26 cellular contexts compared by ENCODE assay signal in genomic region chr15:29053661-29054131, GRCh38.
"Had no signal": no experiment of that assay in that cellular context is flagged by ENCODE, and none has a peak within 500 bp of the region (broad histone marks: within the 10 kb centered on the region; RNA-seq: fewer than 3 reads in every experiment).

No MANE protein-coding gene starts in this region.

- DNase-seq: cortex of kidney; effector memory CD8-positive, alpha-beta T cell; erythroblast; esophagus squamous epithelium; foreskin melanocyte; glutamatergic neuron; hypothalamus; kidney; mesendoderm; naive thymus-derived CD8-positive, alpha-beta T cell; nephron progenitor cell; occipital lobe; ovary; psoas muscle; right cardiac atrium; spleen; stimulated activated CD4-positive, alpha-beta T cell treated with anti-CD3 and anti-CD28 coated beads, Interleukin-4, amount 100 ng/mL, for 4 hours; stimulated activated naive CD8-positive, alpha-beta T cell treated with anti-CD3 and anti-CD28 coated beads, Interleukin-15, Interleukin-2, amounts not matched to agents 100 U/mL and 50 U/mL, for 24 hours; substantia nigra; testis; uterus had no signal

- H3K27ac ChIP-seq: esophagus squamous epithelium, ovary, psoas muscle, skin epidermis, spleen, testis, tibial artery, uterus had no signal

- ATAC-seq: effector memory CD8-positive, alpha-beta T cell; left lobe of liver; naive thymus-derived CD8-positive, alpha-beta T cell; psoas muscle; stimulated activated memory B cell treated with anti-CD40 and anti-IgM and Interleukin-4, amounts not matched to agents 10 μg/mL and 1 μg/mL and 100 μg/mL, for 72 hours; stimulated activated naive CD8-positive, alpha-beta T cell treated with anti-CD3 and anti-CD28 coated beads, Interleukin-15, Interleukin-2, amounts not matched to agents 100 U/mL and 50 U/mL, for 24 hours had no signal

- H3K4me1 ChIP-seq: esophagus squamous epithelium, psoas muscle, testis, tibial artery, uterus had no signal

- H3K27me3 ChIP-seq: esophagus squamous epithelium, ovary, spleen, testis, tibial artery, uterus had no signal

- H3K36me3 ChIP-seq: esophagus squamous epithelium, ovary, tibial artery, uterus had no signal

- H3K9me3 ChIP-seq: esophagus squamous epithelium, ovary, psoas muscle, spleen, testis, uterus had no signal

- H3K4me3 ChIP-seq: esophagus squamous epithelium, ovary, psoas muscle, skin epidermis, spleen, testis, tibial artery, uterus had no signal

- FAIRE-seq: endometrium, kidney had no signal
